ENCODE assay signal across 29 cellular contexts in the genomic region with DNA sequence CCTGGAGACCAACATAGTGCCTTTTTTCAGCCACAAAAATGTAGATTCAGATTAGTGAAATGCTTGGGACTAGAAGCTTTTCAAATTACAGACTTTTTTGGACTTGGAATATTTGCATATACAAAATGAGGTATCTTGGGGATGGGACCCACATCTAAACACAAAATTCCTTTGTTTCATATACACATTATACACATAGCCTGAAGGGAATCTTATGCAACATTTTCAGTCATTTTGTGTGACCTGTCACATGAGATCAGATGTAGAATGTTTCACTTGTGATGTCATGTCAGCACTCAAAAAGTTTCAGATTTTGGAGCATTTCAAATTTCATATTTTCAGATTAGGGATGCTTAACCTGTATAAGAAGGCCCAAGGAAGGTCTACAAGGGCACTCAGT.
"Had no signal": no experiment of that assay in that cellular context is flagged by ENCODE, and none has a peak within 500 bp of the region (broad histone marks: within the 10 kb centered on the region; RNA-seq: fewer than 3 reads in every experiment).

No MANE protein-coding gene starts in this region.

- H3K4me3 ChIP-seq: ascending aorta, breast epithelium, cardiac muscle cell, coronary artery, dorsolateral prefrontal cortex, esophagus muscularis mucosa, gastroesophageal sphincter, heart right ventricle had no signal

- H3K9me3 ChIP-seq: ascending aorta, breast epithelium, esophagus muscularis mucosa, gastroesophageal sphincter, heart right ventricle had no signal

- H3K27ac ChIP-seq: ascending aorta, breast epithelium, cardiac muscle cell, coronary artery, dorsolateral prefrontal cortex, esophagus muscularis mucosa, foreskin keratinocyte, gastroesophageal sphincter, heart right ventricle had no signal

- H3K27me3 ChIP-seq: ascending aorta, breast epithelium, cardiac muscle cell, dorsolateral prefrontal cortex, esophagus muscularis mucosa, foreskin keratinocyte, gastroesophageal sphincter, heart right ventricle had no signal

- DNase-seq: activated CD4-positive, alpha-beta memory T cell treated with anti-CD3 and anti-CD28 coated beads for 36 hours; activated CD4-positive, alpha-beta T cell treated with anti-CD3 and anti-CD28 coated beads for 36 hours; activated CD4-positive, alpha-beta T cell treated with anti-CD3 and anti-CD28 coated beads, Interleukin-2, amount 10 ng/mL, durations not matched to agents 24 days and 14 days; activated CD4-positive, CD25-positive, alpha-beta regulatory T cell; activated CD4-positive, CD25-positive, alpha-beta regulatory T cell treated with anti-CD3 and anti-CD28 coated beads, Interleukin-2, amount 50 U/mL, for 72 hours; activated CD8-positive, alpha-beta memory T cell treated with anti-CD3 and anti-CD28 coated beads, Interleukin-2, amount 10 ng/mL, durations not matched to agents 7 days and 5 days; activated CD8-positive, alpha-beta memory T cell treated with anti-CD3 and anti-CD28 coated beads, Interleukin-2, amount 50 U/mL, for 4 hours; activated CD8-positive, alpha-beta T cell treated with anti-CD3 and anti-CD28 coated beads, Interleukin-2, amount 10 ng/mL, durations not matched to agents 7 days and 5 days; activated effector memory CD4-positive, alpha-beta T cell treated with anti-CD3 and anti-CD28 coated beads, Interleukin-2, amount 50 U/mL, for 16 hours; activated naive CD4-positive, alpha-beta T cell treated with anti-CD3 and anti-CD28 coated beads for 36 hours; activated naive CD8-positive, alpha-beta T cell treated with anti-CD3 and anti-CD28 coated beads for 36 hours; activated naive CD8-positive, alpha-beta T cell treated with anti-CD3 and anti-CD28 coated beads, Interleukin-2, amount 50 U/mL, for 24 hours; activated T-cell treated with anti-CD3 and anti-CD28 coated beads, Interleukin-2, amount 50 U/mL, for 1 hour; activated T-cell treated with anti-CD3 and anti-CD28 coated beads, Interleukin-2, amount 50 U/mL, for 48 hours; central memory CD4-positive, alpha-beta T cell; cerebellar nuclear complex; dorsolateral prefrontal cortex; effector memory CD4-positive, alpha-beta T cell; endodermal cell; erythroblast; foreskin keratinocyte; heart right ventricle; T-helper 2 cell had no signal

- ATAC-seq: activated CD4-positive, alpha-beta T cell treated with anti-CD3 and anti-CD28 coated beads for 36 hours; activated CD8-positive, alpha-beta memory T cell treated with anti-CD3 and anti-CD28 coated beads, Interleukin-2, amount 10 ng/mL, durations not matched to agents 7 days and 5 days; activated CD8-positive, alpha-beta T cell treated with anti-CD3 and anti-CD28 coated beads, Interleukin-2, amount 10 ng/mL, durations not matched to agents 7 days and 5 days; activated naive CD8-positive, alpha-beta T cell treated with anti-CD3 and anti-CD28 coated beads, Interleukin-2, amount 50 U/mL, for 24 hours; foreskin keratinocyte; gastroesophageal sphincter; heart right ventricle had no signal

- H3K4me1 ChIP-seq: ascending aorta, breast epithelium, esophagus muscularis mucosa, foreskin keratinocyte, gastroesophageal sphincter, heart right ventricle had no signal
